Comparison of ENCODE assay signal across 24 cellular contexts in genomic region chr1:29639156-29639736, GRCh38.
A peak's percentile ranks its signal among the peaks of the same experiment; 100 is the strongest.
DNase-seq lines count a peak whose midpoint lies in the region; ATAC-seq, FAIRE-seq and TF ChIP-seq lines count a peak whose summit lies in the region.
"Had no signal": no experiment of that assay in that cellular context is flagged by ENCODE, and none has a peak within 500 bp of the region (broad histone marks: within the 10 kb centered on the region; RNA-seq: fewer than 3 reads in every experiment).

No MANE protein-coding gene starts in this region.

- H3K36me3 Mint-ChIP-seq in natural killer cell treated with Interleukin-12 subunit alpha and Interleukin-12 subunit beta and Interleukin-15 and Interleukin-18, amount 100 ng/mL, for 72 hours = no peaks in the 10 kb centered on the region
- H3K36me3 Mint-ChIP-seq in natural killer cell (no peaks in the 10 kb centered on the region), astrocyte (ENCODE audit: low read depth, unreplicated experiment) (no peaks in the 10 kb centered on the region)
- H3K36me3 Mint-ChIP-seq in activated CD4-positive, alpha-beta memory T cell treated with anti-CD3 and anti-CD28 coated beads for 36 hours = no peaks in the 10 kb centered on the region

- FAIRE-seq in astrocyte (lab: Jason Lieb, UNC) = no peak
- FAIRE-seq: endometrium, frontal cortex, GM19239, TTC549 had no signal

- POLR2A ChIA-PET in activated CD4-positive, alpha-beta memory T cell treated with anti-CD3 and anti-CD28 coated beads for 36 hours (lab: Charles Lee) = no interaction called here

- no peak for TF ChIP-seq POLR2A in vagina (IDR thresholded peaks at IDR 0.05)

- H3K9ac ChIP-seq in astrocyte (ENCODE audit: low read length) = no peak overlapping the region

- H3K27me3 Mint-ChIP-seq in natural killer cell treated with Interleukin-12 subunit alpha and Interleukin-12 subunit beta and Interleukin-15 and Interleukin-18, amount 100 ng/mL, for 72 hours = peaks cover 20 to 27% of the 10 kb centered on the region in 2 donors
- H3K27me3 Mint-ChIP-seq in natural killer cell (ENCODE audit: low read depth in 2 of 2) (peaks cover 4 to 16% of the 10 kb centered on the region in 2 donors), astrocyte (ENCODE audit: low read depth, unreplicated experiment) (peaks cover 18% of the 10 kb centered on the region)
- no peaks in the 10 kb centered on the region for H3K27me3 Mint-ChIP-seq in activated CD4-positive, alpha-beta memory T cell treated with anti-CD3 and anti-CD28 coated beads for 36 hours

- H3K4me3 Mint-ChIP-seq in natural killer cell treated with Interleukin-12 subunit alpha and Interleukin-12 subunit beta and Interleukin-15 and Interleukin-18, amount 100 ng/mL, for 72 hours = no peak overlapping the region
- H3K4me3 Mint-ChIP-seq in natural killer cell (no peak overlapping the region), astrocyte (ENCODE audit: unreplicated experiment) (no peak overlapping the region)
- no peak overlapping the region for H3K4me3 Mint-ChIP-seq in activated CD4-positive, alpha-beta memory T cell treated with anti-CD3 and anti-CD28 coated beads for 36 hours
- H3K4me3 Mint-ChIP-seq: CD4-positive, alpha-beta T cell had no signal

- H3K4me3 ChIP-seq in astrocyte (ENCODE audit: insufficient read depth, low read depth, low read length) = no peak overlapping the region
- no peak overlapping the region for H3K4me3 ChIP-seq in vagina
- H3K4me3 ChIP-seq: ascending aorta, HAP-1, mucosa of descending colon had no signal

- H3K27ac ChIP-seq in astrocyte (ENCODE audit: low read depth, low read length) = no peak overlapping the region
- no peak overlapping the region for H3K27ac ChIP-seq in vagina
- H3K27ac ChIP-seq: ascending aorta had no signal

- no peaks in the 10 kb centered on the region for H3K9me3 Mint-ChIP-seq in natural killer cell treated with Interleukin-12 subunit alpha and Interleukin-12 subunit beta and Interleukin-15 and Interleukin-18, amount 100 ng/mL, for 72 hours
- no peaks in the 10 kb centered on the region for H3K9me3 Mint-ChIP-seq in natural killer cell
- peaks cover 9% of the 10 kb centered on the region for H3K9me3 Mint-ChIP-seq in astrocyte (ENCODE audit: unreplicated experiment)
- H3K9me3 Mint-ChIP-seq in activated CD4-positive, alpha-beta memory T cell treated with anti-CD3 and anti-CD28 coated beads for 36 hours = no peaks in the 10 kb centered on the region
- H3K9me3 Mint-ChIP-seq: CD4-positive, alpha-beta T cell had no signal

- H3K36me3 ChIP-seq in astrocyte (ENCODE audit: insufficient read depth, low read length) (no peaks in the 10 kb centered on the region), vagina (no peaks in the 10 kb centered on the region)
- H3K36me3 ChIP-seq: ascending aorta, HAP-1 had no signal

- no peaks in the 10 kb centered on the region for H3K4me1 Mint-ChIP-seq in natural killer cell treated with Interleukin-12 subunit alpha and Interleukin-12 subunit beta and Interleukin-15 and Interleukin-18, amount 100 ng/mL, for 72 hours (ENCODE audit: low read depth in 2 of 2)
- H3K4me1 Mint-ChIP-seq in natural killer cell = no peaks in the 10 kb centered on the region
- peaks cover 10% of the 10 kb centered on the region for H3K4me1 Mint-ChIP-seq in astrocyte (ENCODE audit: low read depth, unreplicated experiment)
- no peaks in the 10 kb centered on the region for H3K4me1 Mint-ChIP-seq in activated CD4-positive, alpha-beta memory T cell treated with anti-CD3 and anti-CD28 coated beads for 36 hours (ENCODE audit: low read depth)

- CTCF ChIA-PET in activated CD4-positive, alpha-beta memory T cell treated with anti-CD3 and anti-CD28 coated beads for 36 hours (lab: Charles Lee) = no interaction called here

- peak; percentile 20 for DNase-seq in natural killer cell treated with Interleukin-12 subunit alpha and Interleukin-12 subunit beta and Interleukin-15 and Interleukin-18, amount 100 ng/mL, for 72 hours (ENCODE audit: low spot score)
- DNase-seq in natural killer cell (no peak), astrocyte (ENCODE audit: low read depth) (no peak), kidney glomerular epithelial cell (lab: John Stamatoyannopoulos, UW) (peak; percentile 65), vagina (ENCODE audit: extremely low spot score in 2 of 2) (peak; percentile 13 to 19)
- DNase-seq in activated CD4-positive, alpha-beta memory T cell treated with anti-CD3 and anti-CD28 coated beads for 36 hours = no peak
- DNase-seq: activated CD4-positive, alpha-beta T cell treated with anti-CD3 and anti-CD28 coated beads for 48 hours; activated naive CD4-positive, alpha-beta T cell treated with anti-CD3 and anti-CD28 coated beads, Interleukin-2, amount 50 U/mL, for 16 hours; activated T-cell treated with anti-CD3 and anti-CD28 coated beads, Interleukin-2, amount 50 U/mL, for 1 hour; CD4-positive, alpha-beta T cell; mucosa of descending colon; NCI-H1417 treated with DMSO at 0.1 percent for 48 hours; nucleus accumbens; stimulated activated naive CD8-positive, alpha-beta T cell treated with anti-CD3 and anti-CD28 coated beads, Interleukin-15, Interleukin-2, amounts not matched to agents 100 U/mL and 50 U/mL, for 24 hours; trophoblast cell had no signal

- no peaks in the 10 kb centered on the region for H3K79me2 ChIP-seq in astrocyte (ENCODE audit: insufficient read depth, low read length)

- H3K4me2 ChIP-seq in astrocyte (ENCODE audit: low read length) = peak overlapping the region; percentile 46

- no peak overlapping the region for H2AFZ ChIP-seq in astrocyte (ENCODE audit: low read depth, low read length)

- no peak overlapping the region for H3K27ac Mint-ChIP-seq in natural killer cell treated with Interleukin-12 subunit alpha and Interleukin-12 subunit beta and Interleukin-15 and Interleukin-18, amount 100 ng/mL, for 72 hours
- H3K27ac Mint-ChIP-seq in natural killer cell (no peak overlapping the region), astrocyte (ENCODE audit: unreplicated experiment) (peak overlapping the region; percentile 26)
- H3K27ac Mint-ChIP-seq in activated CD4-positive, alpha-beta memory T cell treated with anti-CD3 and anti-CD28 coated beads for 36 hours = no peak overlapping the region
- H3K27ac Mint-ChIP-seq: CD4-positive, alpha-beta T cell had no signal

- H3K4me1 ChIP-seq in astrocyte (ENCODE audit: insufficient read depth, low read length) (peaks cover 17% of the 10 kb centered on the region), vagina (no peaks in the 10 kb centered on the region)
- H3K4me1 ChIP-seq: ascending aorta, HAP-1 had no signal

- no peaks in the 10 kb centered on the region for H3K9me3 ChIP-seq in astrocyte (ENCODE audit: insufficient read depth, low read depth, low read length)
- no peaks in the 10 kb centered on the region for H3K9me3 ChIP-seq in vagina
- H3K9me3 ChIP-seq: ascending aorta, HAP-1, mucosa of descending colon had no signal

- H4K20me1 ChIP-seq in astrocyte (ENCODE audit: insufficient read depth, low read length) = no peaks in the 10 kb centered on the region

- intact Hi-C loops in natural killer cell (cut with micrococcal nuclease) = no loop called here
- intact Hi-C loops in vagina (cut with DNase I) = no loop called here
- intact Hi-C loops in activated CD4-positive, alpha-beta memory T cell treated with anti-CD3 and anti-CD28 coated beads for 36 hours (cut with micrococcal nuclease) = no loop called here

- no peak for TF ChIP-seq CTCF in natural killer cell (IDR thresholded peaks at IDR 0.05)
- TF ChIP-seq CTCF in astrocyte (IDR thresholded peaks at IDR 0.05; ENCODE audit: insufficient read depth, low read depth, low read length) = no peak
- TF ChIP-seq CTCF in vagina (IDR thresholded peaks at IDR 0.05) = no peak

- ATAC-seq in natural killer cell treated with Interleukin-12 subunit alpha and Interleukin-12 subunit beta and Interleukin-15 and Interleukin-18, amount 100 ng/mL, for 72 hours = no peak
- ATAC-seq in natural killer cell (no peak), GM18868 (IDR thresholded peaks at IDR 0.05; ENCODE audit: unreplicated experiment) (no peak), GM21360 (IDR thresholded peaks at IDR 0.05; ENCODE audit: unreplicated experiment) (no peak)
- ATAC-seq: mucosa of descending colon; sciatic nerve; stimulated activated naive CD8-positive, alpha-beta T cell treated with anti-CD3 and anti-CD28 coated beads, Interleukin-15, Interleukin-2, amounts not matched to agents 100 U/mL and 50 U/mL, for 24 hours had no signal

- H3K27me3 ChIP-seq in astrocyte (ENCODE audit: insufficient read depth, low read length) (no peaks in the 10 kb centered on the region), vagina (no peaks in the 10 kb centered on the region)
- H3K27me3 ChIP-seq: ascending aorta had no signal

Comparison
In these comparisons a context has a peak if more than half of its experiments do, and no peak if none do; other contexts are left out.
1. DNase-seq: peak in natural killer cell treated with Interleukin-12 subunit alpha and Interleukin-12 subunit beta and Interleukin-15 and Interleukin-18, amount 100 ng/mL, for 72 hours (single experiment), kidney glomerular epithelial cell (single experiment) and vagina (2 of 2); none in natural killer cell (single experiment), astrocyte (single experiment) and activated CD4-positive, alpha-beta memory T cell treated with anti-CD3 and anti-CD28 coated beads for 36 hours (single experiment).